In the genomic region with DNA sequence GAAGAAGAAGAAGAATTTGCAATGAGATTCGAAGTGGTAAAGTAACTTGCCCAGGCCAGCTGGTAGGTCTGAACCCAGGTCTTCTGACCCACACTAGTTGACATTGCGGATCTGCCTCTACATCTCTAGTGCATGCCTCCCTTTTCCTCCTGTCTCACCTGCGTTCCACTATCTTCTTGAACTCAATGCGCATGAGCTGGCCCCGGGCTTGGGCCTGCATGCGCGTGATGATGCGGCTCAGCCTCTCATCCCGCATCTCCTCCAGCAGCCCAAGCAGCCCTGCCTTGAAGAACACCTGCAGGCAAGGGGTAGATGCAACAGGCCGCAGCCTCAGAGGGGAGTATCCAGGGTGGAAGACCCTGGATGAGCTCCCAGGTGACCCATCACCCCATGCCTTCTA, we compare ENCODE assay signal across 1 cellular context.
TF ChIP-seq lines count a peak whose summit lies in the region.

No MANE protein-coding gene starts in this region.

TF ChIP-seq in HepG2, 621 proteins besides CTCF, POLR2A, EP300 and RAD21:
- TF ChIP-seq, protein P1, sequence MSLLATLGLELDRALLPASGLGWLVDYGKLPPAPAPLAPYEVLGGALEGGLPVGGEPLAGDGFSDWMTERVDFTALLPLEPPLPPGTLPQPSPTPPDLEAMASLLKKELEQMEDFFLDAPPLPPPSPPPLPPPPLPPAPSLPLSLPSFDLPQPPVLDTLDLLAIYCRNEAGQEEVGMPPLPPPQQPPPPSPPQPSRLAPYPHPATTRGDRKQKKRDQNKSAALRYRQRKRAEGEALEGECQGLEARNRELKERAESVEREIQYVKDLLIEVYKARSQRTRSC (CRISPR knock-in tag; IDR thresholded peaks at IDR 0.05; ENCODE audit: low read depth) = no peak
- TF ChIP-seq, protein P2, sequence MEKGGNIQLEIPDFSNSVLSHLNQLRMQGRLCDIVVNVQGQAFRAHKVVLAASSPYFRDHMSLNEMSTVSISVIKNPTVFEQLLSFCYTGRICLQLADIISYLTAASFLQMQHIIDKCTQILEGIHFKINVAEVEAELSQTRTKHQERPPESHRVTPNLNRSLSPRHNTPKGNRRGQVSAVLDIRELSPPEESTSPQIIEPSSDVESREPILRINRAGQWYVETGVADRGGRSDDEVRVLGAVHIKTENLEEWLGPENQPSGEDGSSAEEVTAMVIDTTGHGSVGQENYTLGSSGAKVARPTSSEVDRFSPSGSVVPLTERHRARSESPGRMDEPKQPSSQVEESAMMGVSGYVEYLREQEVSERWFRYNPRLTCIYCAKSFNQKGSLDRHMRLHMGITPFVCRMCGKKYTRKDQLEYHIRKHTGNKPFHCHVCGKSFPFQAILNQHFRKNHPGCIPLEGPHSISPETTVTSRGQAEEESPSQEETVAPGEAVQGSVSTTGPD (CRISPR knock-in tag; IDR thresholded peaks at IDR 0.05) = no peak
- TF ChIP-seq KDM5A (IDR thresholded peaks at IDR 0.05; ENCODE audit: borderline replicate concordance, low read length) (no peak), ZNF790 (CRISPR knock-in tag; IDR thresholded peaks at IDR 0.05; ENCODE audit: borderline replicate concordance) (no peak), ZNF768 (CRISPR knock-in tag; IDR thresholded peaks at IDR 0.05) (peak; percentile 38; the same call in 1 of the 2 replicates)
